14 cellular contexts compared by ENCODE assay signal in genomic region chr5:72110401-72111013, GRCh38. TPM values are rescaled to one million over a fixed set of nuclear protein-coding genes. Genes with fewer than 3 reads are reported as not detected.
DNase-seq lines count a peak whose midpoint lies in the region; ATAC-seq and TF ChIP-seq lines count a peak whose summit lies in the region.
"Had no signal": no experiment of that assay in that cellular context is flagged by ENCODE, and none has a peak within 500 bp of the region (broad histone marks: within the 10 kb centered on the region; RNA-seq: fewer than 3 reads in every experiment).

No MANE protein-coding gene starts in this region.

- no peaks in the 10 kb centered on the region for H3K79me2 ChIP-seq in Karpas-422 (ENCODE audit: low read length)

- no peaks in the 10 kb centered on the region for H3K4me1 Mint-ChIP-seq in activated T-cell treated with anti-CD3 and anti-CD28 coated beads, Interleukin-2, amount 50 U/mL, for 72 hours (ENCODE audit: low read depth)

- no peak overlapping the region for H3K4me2 ChIP-seq in Karpas-422 (ENCODE audit: low read depth, low read length, poor library complexity, severe bottlenecking)

- H3K36me3 ChIP-seq in heart left ventricle (peaks cover 0 to 9% (median 2%) of the 10 kb centered on the region in 9 donors), mesodermal cell (ENCODE audit: control insufficient read depth, insufficient read depth, low read length) (peaks cover 54% of the 10 kb centered on the region), Karpas-422 (ENCODE audit: insufficient read depth, low read length) (no peaks in the 10 kb centered on the region)

- no peak overlapping the region for H2AFZ ChIP-seq in Karpas-422 (ENCODE audit: low read length)

- TF ChIP-seq POLR2A in heart left ventricle (IDR thresholded peaks at IDR 0.05) = no peak

- ATAC-seq in heart left ventricle = no peak
- no peak for ATAC-seq in activated T-cell treated with anti-CD3 and anti-CD28 coated beads, Interleukin-2, amount 50 U/mL, for 72 hours (replicated peaks in 1 of 2)
- ATAC-seq: Panc1 had no signal

- peaks cover 73% of the 10 kb centered on the region for H3K27me3 Mint-ChIP-seq in activated T-cell treated with anti-CD3 and anti-CD28 coated beads, Interleukin-2, amount 50 U/mL, for 72 hours (ENCODE audit: low read depth)

- no peaks in the 10 kb centered on the region for H3K36me3 Mint-ChIP-seq in activated T-cell treated with anti-CD3 and anti-CD28 coated beads, Interleukin-2, amount 50 U/mL, for 72 hours (ENCODE audit: insufficient read depth in 2 of 2)

- peak in 1 of 5 donors; percentile 35 for DNase-seq in heart left ventricle
- no peak for DNase-seq in cardiac septum (ENCODE audit: low spot score)
- DNase-seq in effector CD4-positive, alpha-beta T cell = no peak
- DNase-seq in activated T-cell treated with anti-CD3 and anti-CD28 coated beads, Interleukin-2, amount 50 U/mL, for 72 hours = no peak
- no peak for DNase-seq in NCI-H345 treated with DMSO at 0.1 percent for 48 hours (lab: John Stamatoyannopoulos, UW; ENCODE audit: unreplicated experiment)
- no peak for DNase-seq in Karpas-422
- DNase-seq: activated B cell treated with CpG ODN at 0.5 μM for 24 hours; activated naive CD4-positive, alpha-beta T cell treated with Interleukin-2 at 50 U/mL for 16 hours; mammary epithelial cell; stimulated activated CD4-positive, alpha-beta T cell treated with anti-CD3 and anti-CD28 coated beads, Interleukin-15, amount 100 ng/mL, for 24 hours had no signal

- H3K27ac ChIP-seq in heart left ventricle (peak overlapping the region in 8 of 12 donors; percentile 24 to 93 (median 64)), cingulate gyrus (ENCODE audit: low read depth, low read length) (peak overlapping the region; percentile 44), mesodermal cell (ENCODE audit: low read depth, low read length, severe bottlenecking) (peak overlapping the region; percentile 43), Karpas-422 (ENCODE audit: low read length) (no peak overlapping the region)

- no peak overlapping the region for H3K4me3 Mint-ChIP-seq in activated T-cell treated with anti-CD3 and anti-CD28 coated beads, Interleukin-2, amount 50 U/mL, for 72 hours
- H3K4me3 Mint-ChIP-seq: activated B cell treated with CpG ODN at 0.5 μM for 24 hours; stimulated activated naive CD8-positive, alpha-beta T cell treated with anti-CD3 and anti-CD28 coated beads, Interleukin-15, Interleukin-2, amounts not matched to agents 100 ng/mL and 50 ng/mL, for 24 hours had no signal

- H3K9me3 Mint-ChIP-seq in activated T-cell treated with anti-CD3 and anti-CD28 coated beads, Interleukin-2, amount 50 U/mL, for 72 hours = no peaks in the 10 kb centered on the region
- H3K9me3 Mint-ChIP-seq: activated B cell treated with CpG ODN at 0.5 μM for 24 hours; stimulated activated naive CD8-positive, alpha-beta T cell treated with anti-CD3 and anti-CD28 coated beads, Interleukin-15, Interleukin-2, amounts not matched to agents 100 ng/mL and 50 ng/mL, for 24 hours had no signal

- no peak for TF ChIP-seq CTCF in heart left ventricle (IDR thresholded peaks at IDR 0.05)

- H3K27me3 ChIP-seq in heart left ventricle (peaks cover 0 to 34% (median 0%) of the 10 kb centered on the region in 9 donors), Karpas-422 (ENCODE audit: low read length) (no peaks in the 10 kb centered on the region)

- no peak overlapping the region for H3K9ac ChIP-seq in Karpas-422 (ENCODE audit: low read length)

- intact Hi-C loops in heart left ventricle (cut with DNase I) = no loop called here
- intact Hi-C loops in cardiac septum (cut with DNase I) = no loop called here

- H3K9me3 ChIP-seq in heart left ventricle = no peaks in the 10 kb centered on the region
- no peaks in the 10 kb centered on the region for H3K9me3 ChIP-seq in mesodermal cell (ENCODE audit: control insufficient read depth, low read length)
- no peaks in the 10 kb centered on the region for H3K9me3 ChIP-seq in Karpas-422 (ENCODE audit: low read length)

- peaks cover 0 to 46% (median 19%) of the 10 kb centered on the region in 12 donors for H3K4me1 ChIP-seq in heart left ventricle
- H3K4me1 ChIP-seq in mesodermal cell (ENCODE audit: control insufficient read depth, insufficient read depth, low read length, poor library complexity, severe bottlenecking) = peaks cover 13% of the 10 kb centered on the region
- no peaks in the 10 kb centered on the region for H3K4me1 ChIP-seq in Karpas-422 (ENCODE audit: low read length)

- peak overlapping the region in 9 of 12 donors; percentile 19 to 93 (median 84) for H3K4me3 ChIP-seq in heart left ventricle
- H3K4me3 ChIP-seq in mesodermal cell (ENCODE audit: extremely low read depth, insufficient read depth, low read length, poor library complexity, severe bottlenecking) = peak overlapping the region; percentile 86
- no peak overlapping the region for H3K4me3 ChIP-seq in Karpas-422 (ENCODE audit: low read length)

- 70 to 78% (median 76%) methylated on average over 9 of the region's 9 CpGs for WGBS in heart left ventricle, 4 donors
- WGBS in mesodermal cell (ENCODE audit: insufficient coverage in 2 of 2), 2 experiments = 76 to 86% methylated on average over 6 to 8 of the region's 9 CpGs

- H3K9me2 ChIP-seq in Karpas-422 (replicated peaks; ENCODE audit: insufficient read depth, low read length) = no peaks in the 10 kb centered on the region

- H3K27ac Mint-ChIP-seq in activated T-cell treated with anti-CD3 and anti-CD28 coated beads, Interleukin-2, amount 50 U/mL, for 72 hours = no peak overlapping the region
- H3K27ac Mint-ChIP-seq: activated B cell treated with CpG ODN at 0.5 μM for 24 hours; stimulated activated naive CD8-positive, alpha-beta T cell treated with anti-CD3 and anti-CD28 coated beads, Interleukin-15, Interleukin-2, amounts not matched to agents 100 ng/mL and 50 ng/mL, for 24 hours had no signal

- H4K20me1 ChIP-seq in Karpas-422 (ENCODE audit: insufficient read depth, low read depth, low read length) = no peaks in the 10 kb centered on the region

RNA-seq across cellular contexts. Expression of gene MAP1B, which starts 3.2 kb away (rescaled TPM):
- total RNA-seq in heart left ventricle = 100 to 1,000 TPM in 7 of 9 donors, 10 to 100 TPM in 2; 52.4 to 603 (median 148) TPM
- polyA plus RNA-seq in heart left ventricle = 10 to 100 TPM; 10.1 to 29.6 TPM
- 217 TPM for total RNA-seq in cardiac septum
- polyA plus RNA-seq in mesodermal cell (2013, experiment 1 of 2) = 109 TPM
- polyA plus RNA-seq in mesodermal cell (2013, experiment 2 of 2) = 95.3 TPM
- total RNA-seq in activated T-cell treated with anti-CD3 and anti-CD28 coated beads, Interleukin-2, amount 50 U/mL, for 72 hours = 1 to 10 TPM; 5.5 TPM
- not detected in 2 replicates for total RNA-seq in Karpas-422 (2014; rRNA removed; shearing (Covaris generic); ENCODE audit: low replicate concordance)

Comparison
In these comparisons a context has a peak if more than half of its experiments do, and no peak if none do; other contexts are left out.
1. RNA of gene MAP1B, which starts 3.2 kb away (total RNA-seq): 217 TPM in cardiac septum (single experiment) and 52.4 to 603 TPM in heart left ventricle; 5.5 TPM in activated T-cell treated with anti-CD3 and anti-CD28 coated beads, Interleukin-2, amount 50 U/mL, for 72 hours and not detected in Karpas-422; every median in the first group is over 4 times any median in the second.